In the genomic region with DNA sequence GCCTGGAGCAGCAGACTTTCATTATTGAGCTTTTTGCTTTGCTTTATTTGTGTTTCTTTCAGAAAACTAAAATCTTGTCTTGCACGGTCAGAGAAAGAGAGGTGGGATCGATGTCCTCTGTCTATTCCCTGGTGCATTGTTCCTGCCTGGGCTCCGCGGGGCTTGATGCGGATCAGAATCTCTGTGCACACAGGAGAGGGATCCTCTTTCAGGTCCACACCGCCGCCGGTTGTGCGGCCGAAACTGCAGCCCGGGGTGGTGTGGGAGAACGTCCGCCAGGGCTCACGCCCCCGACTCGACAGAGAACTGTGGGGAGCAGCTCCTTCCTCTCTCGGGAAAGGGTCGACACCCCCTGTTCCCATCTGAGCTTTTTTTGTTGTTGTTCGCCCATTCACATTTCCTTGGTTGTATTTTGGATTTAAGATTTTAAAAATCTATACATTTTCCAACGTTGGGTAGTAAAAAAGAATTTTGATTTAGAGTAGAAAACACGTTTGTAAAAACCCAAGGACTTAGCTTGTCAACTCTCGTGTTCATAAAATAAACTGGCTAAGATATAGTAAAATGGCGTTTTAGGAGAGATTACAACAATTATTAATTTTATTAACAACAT, we compare ENCODE assay signal across 8 cellular contexts. TPM values are rescaled to one million over a fixed set of nuclear protein-coding genes. Genes with fewer than 3 reads are reported as not detected.
DNase-seq lines count a peak whose midpoint lies in the region; ATAC-seq and TF ChIP-seq lines count a peak whose summit lies in the region.

No MANE protein-coding gene starts in this region.

- intact Hi-C loops in ascending aorta (cut with DNase I): no loop called here

- H3K36me3 ChIP-seq in ascending aorta: no peaks in the 10 kb centered on the region

- no peak overlapping the region for H3K27ac ChIP-seq in ascending aorta

- DNase-seq in AG08395 (ENCODE audit: low spot score): peak; percentile 49
- DNase-seq in HFFc6: no peak
- no peak for DNase-seq in ascending aorta (ENCODE audit: low spot score in 2 of 2)
- peak; percentile 64 for DNase-seq in iPS-NIHi7 (ENCODE audit: extremely low spot score)
- DNase-seq in GM19238 (ENCODE audit: insufficient read length, low spot score): no peak
- DNase-seq in AML-193 (lab: John Stamatoyannopoulos, UW): no peak

- H3K36me3 Mint-ChIP-seq in HFFc6 (ENCODE audit: low read depth): no peaks in the 10 kb centered on the region
- no peaks in the 10 kb centered on the region for H3K36me3 Mint-ChIP-seq in stimulated activated naive CD8-positive, alpha-beta T cell treated with anti-CD3 and anti-CD28 coated beads, Interleukin-15, Interleukin-2, amounts not matched to agents 100 ng/mL and 50 ng/mL, for 24 hours (ENCODE audit: low read depth)

- H3K9me3 Mint-ChIP-seq in HFFc6: no peaks in the 10 kb centered on the region
- H3K9me3 Mint-ChIP-seq in stimulated activated naive CD8-positive, alpha-beta T cell treated with anti-CD3 and anti-CD28 coated beads, Interleukin-15, Interleukin-2, amounts not matched to agents 100 ng/mL and 50 ng/mL, for 24 hours: no peaks in the 10 kb centered on the region

- peaks cover 7% of the 10 kb centered on the region for H3K27me3 Mint-ChIP-seq in HFFc6 (ENCODE audit: insufficient read depth)
- H3K27me3 Mint-ChIP-seq in stimulated activated naive CD8-positive, alpha-beta T cell treated with anti-CD3 and anti-CD28 coated beads, Interleukin-15, Interleukin-2, amounts not matched to agents 100 ng/mL and 50 ng/mL, for 24 hours: peaks cover 40% of the 10 kb centered on the region

- H3K4me1 Mint-ChIP-seq in HFFc6 (ENCODE audit: low read depth): peaks cover 15% of the 10 kb centered on the region
- H3K4me1 Mint-ChIP-seq in stimulated activated naive CD8-positive, alpha-beta T cell treated with anti-CD3 and anti-CD28 coated beads, Interleukin-15, Interleukin-2, amounts not matched to agents 100 ng/mL and 50 ng/mL, for 24 hours (ENCODE audit: low read depth): peaks cover 21% of the 10 kb centered on the region

- H3K27ac Mint-ChIP-seq in HFFc6: no peak overlapping the region; the same call in 1 of the 2 replicates
- H3K27ac Mint-ChIP-seq in stimulated activated naive CD8-positive, alpha-beta T cell treated with anti-CD3 and anti-CD28 coated beads, Interleukin-15, Interleukin-2, amounts not matched to agents 100 ng/mL and 50 ng/mL, for 24 hours: no peak overlapping the region

- no peak for ATAC-seq in GM18858 (IDR thresholded peaks at IDR 0.05; ENCODE audit: unreplicated experiment)

- H3K9me3 ChIP-seq in ascending aorta: no peaks in the 10 kb centered on the region

- no peaks in the 10 kb centered on the region for H3K27me3 ChIP-seq in ascending aorta

- TF ChIP-seq CTCF in HFFc6 (IDR thresholded peaks at IDR 0.05): no peak
- no peak for TF ChIP-seq CTCF in ascending aorta (IDR thresholded peaks at IDR 0.05)

- peak overlapping the region; percentile 36 to 41 for H3K4me3 ChIP-seq in ascending aorta

- H3K4me1 ChIP-seq in ascending aorta: no peaks in the 10 kb centered on the region

- H3K4me3 Mint-ChIP-seq in HFFc6: peak overlapping the region; percentile 87
- H3K4me3 Mint-ChIP-seq in stimulated activated naive CD8-positive, alpha-beta T cell treated with anti-CD3 and anti-CD28 coated beads, Interleukin-15, Interleukin-2, amounts not matched to agents 100 ng/mL and 50 ng/mL, for 24 hours: peak overlapping the region; percentile 57

RNA-seq across cellular contexts. Expression of a gene that starts 23.6 kb away (rescaled TPM):
- total RNA-seq in HFFc6 (2021; fragmentation: NEBNext Ultra II Directional; extraction: Animal tissue kit (Norgen Biotek cat#: 25700)): 10 to 100 TPM; 34.6 to 52.2 (median 42.2) TPM
- total RNA-seq in ascending aorta: 21.6 TPM

Comparison
In these comparisons a context has a peak if more than half of its experiments do, and no peak if none do; other contexts are left out.
1. DNase-seq: peak in AG08395 (single experiment) and iPS-NIHi7 (single experiment); none in HFFc6 (single experiment), ascending aorta (0 of 2), GM19238 (single experiment) and AML-193 (0 of 2).